15 cellular contexts compared by ENCODE assay signal in genomic region chr17:12765544-12765943, GRCh38. TPM values are rescaled to one million over a fixed set of nuclear protein-coding genes. Genes with fewer than 3 reads are reported as not detected.
DNase-seq lines count a peak whose midpoint lies in the region; ATAC-seq, FAIRE-seq and TF ChIP-seq lines count a peak whose summit lies in the region.
"Had no signal": no experiment of that assay in that cellular context is flagged by ENCODE, and none has a peak within 500 bp of the region (broad histone marks: within the 10 kb centered on the region; RNA-seq: fewer than 3 reads in every experiment).

No MANE protein-coding gene starts in this region.

- H3K79me2 ChIP-seq in hepatocyte, result no peaks in the 10 kb centered on the region

- H3K27ac Mint-ChIP-seq in CD8-positive, alpha-beta T cell, result no peak overlapping the region
- no peak overlapping the region for H3K27ac Mint-ChIP-seq in mesothelial cell of epicardium
- H3K27ac Mint-ChIP-seq: memory B cell; stimulated activated memory B cell treated with anti-CD40 and anti-IgM and Interleukin-4, amounts not matched to agents 10 μg/mL and 1 μg/mL and 100 μg/mL, for 72 hours had no signal

- no peak overlapping the region for H3K4me3 Mint-ChIP-seq in CD8-positive, alpha-beta T cell
- H3K4me3 Mint-ChIP-seq in mesothelial cell of epicardium, result no peak overlapping the region
- H3K4me3 Mint-ChIP-seq: memory B cell; stimulated activated memory B cell treated with anti-CD40 and anti-IgM and Interleukin-4, amounts not matched to agents 10 μg/mL and 1 μg/mL and 100 μg/mL, for 72 hours had no signal

- H3K36me3 ChIP-seq in hepatocyte (replicated peaks; ENCODE audit: insufficient read depth, low read depth), result no peaks in the 10 kb centered on the region
- H3K36me3 ChIP-seq in CD8-positive, alpha-beta T cell (ENCODE audit: insufficient read depth, low read length), result no peaks in the 10 kb centered on the region
- H3K36me3 ChIP-seq: BLaER1 treated with 17β-estradiol and CSF1 and Interleukin-3, amounts not matched to agents 10 nM and 100 nM had no signal

- H3K9me3 Mint-ChIP-seq in CD8-positive, alpha-beta T cell, result peaks cover 8% of the 10 kb centered on the region
- no peaks in the 10 kb centered on the region for H3K9me3 Mint-ChIP-seq in mesothelial cell of epicardium

- H3K4me3 ChIP-seq in A549 (no peak overlapping the region), hepatocyte (no peak overlapping the region)
- no peak overlapping the region for H3K4me3 ChIP-seq in CD8-positive, alpha-beta T cell (ENCODE audit: low read depth, low read length)
- H3K4me3 ChIP-seq: BLaER1 treated with 17β-estradiol and CSF1 and Interleukin-3, amounts not matched to agents 10 nM and 100 nM had no signal

- H3K27ac ChIP-seq in A549 (no peak overlapping the region), hepatocyte (no peak overlapping the region)
- no peak overlapping the region for H3K27ac ChIP-seq in CD8-positive, alpha-beta T cell (ENCODE audit: low read depth, low read length)
- H3K27ac ChIP-seq: BLaER1 treated with 17β-estradiol and CSF1 and Interleukin-3, amounts not matched to agents 10 nM and 100 nM; VCaP had no signal

- ATAC-seq in A549 (peak; percentile 88 to 91), HG03025 (IDR thresholded peaks at IDR 0.05; ENCODE audit: low FRiP score, unreplicated experiment) (peak; percentile 57)
- ATAC-seq in CD8-positive, alpha-beta T cell, result no peak
- ATAC-seq: stimulated activated memory B cell treated with anti-CD40 and anti-IgM and Interleukin-4, amounts not matched to agents 10 μg/mL and 1 μg/mL and 100 μg/mL, for 72 hours had no signal

- H4K20me1 ChIP-seq in hepatocyte (ENCODE audit: insufficient read depth, poor library complexity, severe bottlenecking), result no peaks in the 10 kb centered on the region
- H4K20me1 ChIP-seq: BLaER1 treated with 17β-estradiol and CSF1 and Interleukin-3, amounts not matched to agents 10 nM and 100 nM had no signal

- H3K36me3 Mint-ChIP-seq in CD8-positive, alpha-beta T cell, result no peaks in the 10 kb centered on the region
- H3K36me3 Mint-ChIP-seq in mesothelial cell of epicardium, result no peaks in the 10 kb centered on the region
- H3K36me3 Mint-ChIP-seq: stimulated activated memory B cell treated with anti-CD40 and anti-IgM and Interleukin-4, amounts not matched to agents 10 μg/mL and 1 μg/mL and 100 μg/mL, for 72 hours had no signal

- POLR2A ChIA-PET in A549 (lab: Yijun Ruan, JAX), result interaction anchor here (0.5 to 0.6 kb wide), 2 partner anchors 98 to 207 kb away, joined by 3 to 5 read pairs; no protein-coding TSS in a partner anchor
- POLR2A ChIA-PET in CD8-positive, alpha-beta T cell (lab: Charles Lee), result no interaction called here

- no peak for TF ChIP-seq RAD21 in A549 (conservative IDR thresholded peaks at IDR 0.05 in 1 of 2, IDR thresholded peaks at IDR 0.05 in 1 of 2)

- peak; percentile 28 for FAIRE-seq in A549 (lab: Jason Lieb, UNC)

- peak; percentile 55 to 74 for DNase-seq in A549 (ENCODE audit: low read depth in 1 of 2, low spot score in 1 of 2)
- DNase-seq in astrocyte of the hippocampus (ENCODE audit: low read depth, low spot score), result peak; percentile 73
- DNase-seq in hepatocyte (ENCODE audit: low spot score), result peak; percentile 75
- no peak for DNase-seq in CD8-positive, alpha-beta T cell
- DNase-seq in activated CD4-positive, alpha-beta T cell treated with anti-CD3 and anti-CD28 coated beads for 4 hours, result no peak
- DNase-seq in NCI-H146 treated with DMSO at 0.1 percent for 48 hours (lab: John Stamatoyannopoulos, UW; ENCODE audit: unreplicated experiment), result no peak
- no peak for DNase-seq in mesothelial cell of epicardium (ENCODE audit: low spot score in 2 of 2, unreplicated experiment in 2 of 2)
- DNase-seq: activated effector memory CD4-positive, alpha-beta T cell treated with anti-CD3 and anti-CD28 coated beads, Interleukin-2, amount 50 U/mL, for 16 hours; Karpas-422; NCI-H82 had no signal

- H3K4me1 ChIP-seq in A549, result peaks cover 12% of the 10 kb centered on the region
- H3K4me1 ChIP-seq in hepatocyte (ENCODE audit: insufficient read depth), result no peaks in the 10 kb centered on the region
- no peaks in the 10 kb centered on the region for H3K4me1 ChIP-seq in CD8-positive, alpha-beta T cell (ENCODE audit: insufficient read depth, low read length)
- H3K4me1 ChIP-seq: BLaER1 treated with 17β-estradiol and CSF1 and Interleukin-3, amounts not matched to agents 10 nM and 100 nM had no signal

- no peak for TF ChIP-seq CTCF in A549 (IDR thresholded peaks at IDR 0.05)
- TF ChIP-seq CTCF in hepatocyte (IDR thresholded peaks at IDR 0.05; ENCODE audit: poor library complexity), result no peak
- TF ChIP-seq CTCF in CD8-positive, alpha-beta T cell (IDR thresholded peaks at IDR 0.05), result no peak
- TF ChIP-seq CTCF in mesothelial cell of epicardium (IDR thresholded peaks at IDR 0.05; ENCODE audit: unreplicated experiment), result no peak

- H3K27me3 Mint-ChIP-seq in CD8-positive, alpha-beta T cell (ENCODE audit: low read depth), result peaks cover 4% of the 10 kb centered on the region
- H3K27me3 Mint-ChIP-seq in mesothelial cell of epicardium (ENCODE audit: low read depth), result no peaks in the 10 kb centered on the region

- intact Hi-C loops in CD8-positive, alpha-beta T cell (cut with DNase I, micrococcal nuclease), result no loop called here

- CTCF ChIA-PET in A549 (lab: Yijun Ruan, JAX), result interaction anchor here (0.6 to 0.9 kb wide), 3 partner anchors 28 to 188 kb away, joined by 3 to 4 read pairs (median 3); no protein-coding TSS in a partner anchor
- CTCF ChIA-PET in CD8-positive, alpha-beta T cell (lab: Charles Lee), result interaction anchor here (0.6 kb wide), 1 partner anchor 15 kb away, joined by 3 read pairs; no protein-coding TSS in a partner anchor

- no peak for TF ChIP-seq EP300 in A549 (IDR thresholded peaks at IDR 0.05)

- 8% methylated on average over 6 of the region's 6 CpGs for WGBS in A549 (ENCODE audit: missing lambda C conversion rate)
- 42% methylated on average over 6 of the region's 6 CpGs for WGBS in hepatocyte (ENCODE audit: low lambda C conversion rate, missing lambda C conversion rate)

- H2AFZ ChIP-seq in hepatocyte, result no peak overlapping the region

- H3K9me3 ChIP-seq in A549 (no peaks in the 10 kb centered on the region), hepatocyte (ENCODE audit: low read depth) (no peaks in the 10 kb centered on the region)
- no peaks in the 10 kb centered on the region for H3K9me3 ChIP-seq in CD8-positive, alpha-beta T cell (ENCODE audit: low read length)
- H3K9me3 ChIP-seq: BLaER1 treated with 17β-estradiol and CSF1 and Interleukin-3, amounts not matched to agents 10 nM and 100 nM had no signal

- peaks cover 4% of the 10 kb centered on the region for H3K27me3 ChIP-seq in hepatocyte
- no peaks in the 10 kb centered on the region for H3K27me3 ChIP-seq in CD8-positive, alpha-beta T cell (ENCODE audit: insufficient read depth, low read length)
- H3K27me3 ChIP-seq: BLaER1 treated with 17β-estradiol and CSF1 and Interleukin-3, amounts not matched to agents 10 nM and 100 nM had no signal

- no peaks in the 10 kb centered on the region for H3K4me1 Mint-ChIP-seq in CD8-positive, alpha-beta T cell (ENCODE audit: low read depth)
- no peaks in the 10 kb centered on the region for H3K4me1 Mint-ChIP-seq in mesothelial cell of epicardium
- H3K4me1 Mint-ChIP-seq: memory B cell; stimulated activated memory B cell treated with anti-CD40 and anti-IgM and Interleukin-4, amounts not matched to agents 10 μg/mL and 1 μg/mL and 100 μg/mL, for 72 hours had no signal

- H3K4me2 ChIP-seq in A549 (peak overlapping the region; percentile 29; the same call in 1 of the 3 replicates), hepatocyte (no peak overlapping the region)
- H3K4me2 ChIP-seq: BLaER1 treated with 17β-estradiol and CSF1 and Interleukin-3, amounts not matched to agents 10 nM and 100 nM had no signal

- no peak for TF ChIP-seq POLR2A in A549 (IDR thresholded peaks at IDR 0.05; ENCODE audit: low read length)

- no peaks in the 10 kb centered on the region for H3K9me2 ChIP-seq in hepatocyte (replicated peaks; ENCODE audit: insufficient read depth)

TF ChIP-seq in A549, 52 proteins besides CTCF, POLR2A, EP300 and RAD21:
- TF ChIP-seq FOSL2 (IDR thresholded peaks at IDR 0.05) (peak; percentile 75), FOSL2 (CRISPR knock-in tag; IDR thresholded peaks at IDR 0.05) (peak; percentile 86), MAFK (IDR thresholded peaks at IDR 0.05; ENCODE audit: partially characterized antibody) (no peak), JUNB (IDR thresholded peaks at IDR 0.05) (peak; percentile 41; the same call in 1 of the 2 replicates)

RNA-seq across cellular contexts. Expression of gene ARHGAP44, which starts 23.8 kb away (rescaled TPM):
- polyA plus RNA-seq in A549 (2011; rRNA removed), result 4.1 and 4.5 TPM in 2 replicates
- polyA plus RNA-seq in A549 (2012; cell fraction: cytosol; rRNA removed), result 3.0 and 3.9 TPM in 2 replicates
- polyA plus RNA-seq in A549 (2012; cell fraction: nucleus; rRNA removed), result 4.1 and 5.4 TPM in 2 replicates
- 3.7 to 5.0 TPM (median 4.2 TPM) in 3 replicates for polyA plus RNA-seq in A549 (2017; fragmentation: RNase III; extraction: RNeasy Plus Mini Kit Qiagen cat#74134 plus additional on column Dnase treatment)
- polyA minus RNA-seq in A549 (2011; rRNA and poly(A)+ RNA removed), result 3.1 and 4.1 TPM in 2 replicates
- 3.9 and 4.6 TPM in 2 replicates for total RNA-seq in hepatocyte
- polyA plus RNA-seq in hepatocyte, result 4.2 and 5.4 TPM in 2 replicates
- not detected for total RNA-seq in CD8-positive, alpha-beta T cell
- 11.5 to 12.5 TPM (median 11.7 TPM) in 3 replicates for total RNA-seq in mesothelial cell of epicardium

Comparison
In these comparisons a context has a peak if more than half of its experiments do, and no peak if none do; other contexts are left out.
1. DNase-seq: peak in A549 (2 of 2), astrocyte of the hippocampus (single experiment) and hepatocyte (single experiment); none in CD8-positive, alpha-beta T cell (0 of 7), activated CD4-positive, alpha-beta T cell treated with anti-CD3 and anti-CD28 coated beads for 4 hours (0 of 2), NCI-H146 treated with DMSO at 0.1 percent for 48 hours (single experiment) and mesothelial cell of epicardium (0 of 2).